Comparison of ENCODE assay signal across 21 cellular contexts in genomic region chr22:17664414-17665045, GRCh38.
"Had no signal": no experiment of that assay in that cellular context is flagged by ENCODE, and none has a peak within 500 bp of the region (broad histone marks: within the 10 kb centered on the region; RNA-seq: fewer than 3 reads in every experiment).

No MANE protein-coding gene starts in this region.

- H3K4me1 Mint-ChIP-seq: mesothelial cell of epicardium, neural progenitor cell had no signal

- H3K27ac ChIP-seq: epithelial cell of prostate, esophagus squamous epithelium, lower lobe of right lung, neural progenitor cell, pancreas, tibial artery, upper lobe of left lung, vagina had no signal

- H2AFZ ChIP-seq: neural progenitor cell had no signal

- H3K36me3 ChIP-seq: neural progenitor cell had no signal

- H3K9me3 Mint-ChIP-seq: natural killer cell treated with Interleukin-12 subunit alpha and Interleukin-12 subunit beta and Interleukin-15 and Interleukin-18, amount 100 ng/mL, for 72 hours; stimulated activated effector memory CD8-positive, alpha-beta T cell treated with anti-CD3 and anti-CD28 coated beads, Interleukin-12 subunit alpha, Interleukin-12 subunit beta, amount 100 ng/mL, for 72 hours had no signal

- H3K4me3 ChIP-seq: esophagus squamous epithelium, lower lobe of right lung, neural progenitor cell, pancreas, tibial artery, upper lobe of left lung, vagina had no signal

- ATAC-seq: lower lobe of right lung; natural killer cell treated with Interleukin-12 subunit alpha and Interleukin-12 subunit beta and Interleukin-15 and Interleukin-18, amount 100 ng/mL, for 72 hours; pancreas; stimulated activated effector memory CD8-positive, alpha-beta T cell treated with anti-CD3 and anti-CD28 coated beads, Interleukin-12 subunit alpha, Interleukin-12 subunit beta, amount 100 ng/mL, for 72 hours; stimulated activated naive CD8-positive, alpha-beta T cell treated with anti-CD3 and anti-CD28 coated beads, Interleukin-15, Interleukin-2, amounts not matched to agents 100 U/mL and 50 U/mL, for 24 hours had no signal

- DNase-seq: effector memory CD4-positive, alpha-beta T cell; esophagus squamous epithelium; foreskin fibroblast; kidney glomerular epithelial cell; lower lobe of right lung; occipital lobe; pancreas; right cardiac atrium; stimulated activated CD4-positive, alpha-beta T cell treated with anti-CD3 and anti-CD28 coated beads, Interleukin-4, amount 100 ng/mL, for 1 hour; stimulated activated CD8-positive, alpha-beta memory T cell treated with anti-CD3 and anti-CD28 coated beads, Interleukin-4, amount 100 ng/mL, for 48 hours; stimulated activated naive CD8-positive, alpha-beta T cell treated with anti-CD3 and anti-CD28 coated beads, Interleukin-15, Interleukin-2, amounts not matched to agents 100 U/mL and 50 U/mL, for 24 hours; tibial artery; upper lobe of left lung had no signal

- H3K4me1 ChIP-seq: lower lobe of right lung, neural progenitor cell, pancreas, tibial artery, upper lobe of left lung, vagina had no signal

- H3K4me3 Mint-ChIP-seq: memory B cell; mesothelial cell of epicardium; natural killer cell treated with Interleukin-12 subunit alpha and Interleukin-12 subunit beta and Interleukin-15 and Interleukin-18, amount 100 ng/mL, for 72 hours; neural progenitor cell; stimulated activated effector memory CD8-positive, alpha-beta T cell treated with anti-CD3 and anti-CD28 coated beads, Interleukin-12 subunit alpha, Interleukin-12 subunit beta, amount 100 ng/mL, for 72 hours had no signal

- H3K4me2 ChIP-seq: neural progenitor cell had no signal

- H3K27me3 ChIP-seq: esophagus squamous epithelium, neural progenitor cell, pancreas, tibial artery, upper lobe of left lung, vagina had no signal

- H3K9me3 ChIP-seq: lower lobe of right lung, pancreas, tibial artery, vagina had no signal

- H3K27ac Mint-ChIP-seq: mesothelial cell of epicardium; natural killer cell treated with Interleukin-12 subunit alpha and Interleukin-12 subunit beta and Interleukin-15 and Interleukin-18, amount 100 ng/mL, for 72 hours; neural progenitor cell; progenitor cell of endocrine pancreas; stimulated activated effector memory CD8-positive, alpha-beta T cell treated with anti-CD3 and anti-CD28 coated beads, Interleukin-12 subunit alpha, Interleukin-12 subunit beta, amount 100 ng/mL, for 72 hours had no signal

- H3K27me3 Mint-ChIP-seq: memory B cell; natural killer cell treated with Interleukin-12 subunit alpha and Interleukin-12 subunit beta and Interleukin-15 and Interleukin-18, amount 100 ng/mL, for 72 hours; progenitor cell of endocrine pancreas had no signal

- H3K9ac ChIP-seq: neural progenitor cell had no signal
